20 cellular contexts compared by ENCODE assay signal in genomic region chr1:3703786-3704396, GRCh38. TPM values are rescaled to one million over a fixed set of nuclear protein-coding genes. Genes with fewer than 3 reads are reported as not detected.
A peak's percentile ranks its signal among the peaks of the same experiment; 100 is the strongest.
DNase-seq lines count a peak whose midpoint lies in the region; ATAC-seq and TF ChIP-seq lines count a peak whose summit lies in the region.
"Had no signal": no experiment of that assay in that cellular context is flagged by ENCODE, and none has a peak within 500 bp of the region (broad histone marks: within the 10 kb centered on the region; RNA-seq: fewer than 3 reads in every experiment).

No MANE protein-coding gene starts in this region.

- peak overlapping the region; percentile 7; the same call in 1 of the 2 replicates for H3K4me2 ChIP-seq in PC-3 (ENCODE audit: low read length)
- H3K4me2 ChIP-seq: A549, hepatocyte had no signal

- peaks cover 25% of the 10 kb centered on the region for H3K27me3 ChIP-seq in PC-3 (ENCODE audit: low read length)
- peaks cover 0 to 79% (median 0%) of the 10 kb centered on the region in 4 donors for H3K27me3 ChIP-seq in esophagus squamous epithelium

- H3K27ac ChIP-seq in PC-3 (ENCODE audit: low read length) (no peak overlapping the region), esophagus squamous epithelium (peak overlapping the region; percentile 60 to 83 (median 72))
- H3K27ac ChIP-seq: A549, hepatocyte had no signal

- TF ChIP-seq CTCF in PC-3 (conservative IDR thresholded peaks at IDR 0.05; ENCODE audit: low read depth, low read length): no peak
- no peak for TF ChIP-seq CTCF in esophagus squamous epithelium (IDR thresholded peaks at IDR 0.05)
- no peak for TF ChIP-seq CTCF in nephron progenitor cell (IDR thresholded peaks at IDR 0.05)

- no peak for ATAC-seq in PC-3
- peak; percentile 24 to 25 for ATAC-seq in stimulated activated naive B cell treated with anti-CD40 and anti-IgM and Interleukin-4, amounts not matched to agents 10 μg/mL and 1 μg/mL and 100 μg/mL, for 72 hours (replicated peaks)
- ATAC-seq in GM18867 (IDR thresholded peaks at IDR 0.05; ENCODE audit: unreplicated experiment): no peak
- ATAC-seq: activated naive CD4-positive, alpha-beta T cell treated with anti-CD3 and anti-CD28 coated beads, Interleukin-2, amount 50 U/mL, for 72 hours had no signal

- H3K4me3 ChIP-seq in PC-3 (ENCODE audit: low read length): no peak overlapping the region
- H3K4me3 ChIP-seq in esophagus squamous epithelium: no peak overlapping the region
- H3K4me3 ChIP-seq: A549, hepatocyte had no signal

- no peaks in the 10 kb centered on the region for H3K27me3 Mint-ChIP-seq in T-helper 2 cell treated with Interferon-gamma antibody and Interleukin-4, amounts not matched to agents 5 μg/mL and 100 μg/mL, for 36 hours (ENCODE audit: low read depth)
- H3K27me3 Mint-ChIP-seq in stimulated activated naive B cell treated with anti-CD40 and anti-IgM and Interleukin-4, amounts not matched to agents 10 μg/mL and 1 μg/mL and 100 μg/mL, for 72 hours: peaks cover 31 to 53% of the 10 kb centered on the region in 2 donors
- H3K27me3 Mint-ChIP-seq in nephron progenitor cell (ENCODE audit: low read depth, poor library complexity): peaks cover 33% of the 10 kb centered on the region
- H3K27me3 Mint-ChIP-seq: activated CD4-positive, alpha-beta T cell treated with anti-CD3 and anti-CD28 coated beads, Interleukin-2, amount 10 ng/mL, durations not matched to agents 24 days and 14 days had no signal

- no peak for DNase-seq in T-helper 2 cell treated with Interferon-gamma antibody and Interleukin-4, amounts not matched to agents 5 μg/mL and 100 μg/mL, for 36 hours (ENCODE audit: low spot score)
- no peak for DNase-seq in T-helper 2 cell
- DNase-seq in PC-3: no peak
- DNase-seq in esophagus squamous epithelium (lab: John Stamatoyannopoulos, UW): no peak
- DNase-seq in stimulated activated naive B cell treated with anti-CD40 and anti-IgM and Interleukin-4, amounts not matched to agents 10 μg/mL and 1 μg/mL and 100 μg/mL, for 72 hours: no peak
- no peak for DNase-seq in nephron progenitor cell
- no peak for DNase-seq in foreskin melanocyte
- DNase-seq: activated CD4-positive, alpha-beta T cell treated with anti-CD3 and anti-CD28 coated beads, Interleukin-2, amount 10 ng/mL, durations not matched to agents 24 days and 14 days; GOT3; midbrain; NCI-H187 treated with DMSO at 0.1 percent for 48 hours; stimulated activated CD4-positive, alpha-beta T cell treated with anti-CD3 and anti-CD28 coated beads, Interleukin-4, amount 100 ng/mL, for 24 hours had no signal

- intact Hi-C loops in PC-3 (cut with micrococcal nuclease) (no loop called here), esophagus squamous epithelium (cut with DNase I) (no loop called here)

- peaks cover 17% of the 10 kb centered on the region for H3K4me1 ChIP-seq in PC-3 (ENCODE audit: insufficient read depth, low read length)
- H3K4me1 ChIP-seq in esophagus squamous epithelium: peaks cover 17 to 98% (median 49%) of the 10 kb centered on the region in 3 donors
- H3K4me1 ChIP-seq: A549 had no signal

- H3K79me2 ChIP-seq in PC-3 (ENCODE audit: low read length): no peaks in the 10 kb centered on the region
- H3K79me2 ChIP-seq: hepatocyte had no signal

- no peaks in the 10 kb centered on the region for H4K20me1 ChIP-seq in PC-3 (ENCODE audit: low read length)

- WGBS in esophagus squamous epithelium, 2 donors: 25 to 34% methylated on average over 10 to 15 of the region's 28 CpGs

- H3K36me3 ChIP-seq in PC-3 (ENCODE audit: low read depth, low read length) (no peaks in the 10 kb centered on the region), esophagus squamous epithelium (no peaks in the 10 kb centered on the region)

- H3K36me3 Mint-ChIP-seq in T-helper 2 cell treated with Interferon-gamma antibody and Interleukin-4, amounts not matched to agents 5 μg/mL and 100 μg/mL, for 36 hours (ENCODE audit: low read depth): no peaks in the 10 kb centered on the region
- no peaks in the 10 kb centered on the region for H3K36me3 Mint-ChIP-seq in stimulated activated naive B cell treated with anti-CD40 and anti-IgM and Interleukin-4, amounts not matched to agents 10 μg/mL and 1 μg/mL and 100 μg/mL, for 72 hours
- no peaks in the 10 kb centered on the region for H3K36me3 Mint-ChIP-seq in nephron progenitor cell (ENCODE audit: low read depth)
- H3K36me3 Mint-ChIP-seq: activated naive CD4-positive, alpha-beta T cell treated with anti-CD3 and anti-CD28 coated beads, Interleukin-2, amount 50 U/mL, for 72 hours; type B pancreatic cell had no signal

- no peak overlapping the region for H2AFZ ChIP-seq in PC-3 (ENCODE audit: low read length)
- H2AFZ ChIP-seq: hepatocyte had no signal

- CTCF ChIA-PET in PC-3 (lab: Charles Lee): interaction anchor here (2.1 kb wide), 1 partner anchor 21 kb away, joined by 6 read pairs; no protein-coding TSS in a partner anchor

- POLR2A ChIA-PET in PC-3 (lab: Charles Lee; ENCODE audit: unreplicated experiment): no interaction called here

- no peaks in the 10 kb centered on the region for H3K9me2 ChIP-seq in PC-3 (replicated peaks; ENCODE audit: low read length)

- no TSS peak for BruUV-seq in PC-3 (replicated peaks; lab: Mats Ljungman, UMichigan)

- H3K4me1 Mint-ChIP-seq in T-helper 2 cell treated with Interferon-gamma antibody and Interleukin-4, amounts not matched to agents 5 μg/mL and 100 μg/mL, for 36 hours (ENCODE audit: low read depth): peaks cover 4% of the 10 kb centered on the region
- peaks cover 8 to 11% of the 10 kb centered on the region in 2 donors for H3K4me1 Mint-ChIP-seq in stimulated activated naive B cell treated with anti-CD40 and anti-IgM and Interleukin-4, amounts not matched to agents 10 μg/mL and 1 μg/mL and 100 μg/mL, for 72 hours
- H3K4me1 Mint-ChIP-seq in nephron progenitor cell: peaks cover 37% of the 10 kb centered on the region
- H3K4me1 Mint-ChIP-seq: activated CD4-positive, alpha-beta T cell treated with anti-CD3 and anti-CD28 coated beads, Interleukin-2, amount 10 ng/mL, durations not matched to agents 24 days and 14 days had no signal

- H3K9me3 ChIP-seq in PC-3 (ENCODE audit: low read length) (no peaks in the 10 kb centered on the region), esophagus squamous epithelium (no peaks in the 10 kb centered on the region)
- H3K9me3 ChIP-seq: A549 had no signal

- TF ChIP-seq POLR2A in esophagus squamous epithelium (IDR thresholded peaks at IDR 0.05): no peak

- H3K27ac Mint-ChIP-seq in T-helper 2 cell treated with Interferon-gamma antibody and Interleukin-4, amounts not matched to agents 5 μg/mL and 100 μg/mL, for 36 hours: peak overlapping the region; percentile 45
- no peak overlapping the region for H3K27ac Mint-ChIP-seq in stimulated activated naive B cell treated with anti-CD40 and anti-IgM and Interleukin-4, amounts not matched to agents 10 μg/mL and 1 μg/mL and 100 μg/mL, for 72 hours
- no peak overlapping the region for H3K27ac Mint-ChIP-seq in nephron progenitor cell
- H3K27ac Mint-ChIP-seq: activated CD4-positive, alpha-beta T cell treated with anti-CD3 and anti-CD28 coated beads, Interleukin-2, amount 10 ng/mL, durations not matched to agents 24 days and 14 days; type B pancreatic cell had no signal

- H3K9me3 Mint-ChIP-seq in T-helper 2 cell treated with Interferon-gamma antibody and Interleukin-4, amounts not matched to agents 5 μg/mL and 100 μg/mL, for 36 hours: no peaks in the 10 kb centered on the region
- no peaks in the 10 kb centered on the region for H3K9me3 Mint-ChIP-seq in stimulated activated naive B cell treated with anti-CD40 and anti-IgM and Interleukin-4, amounts not matched to agents 10 μg/mL and 1 μg/mL and 100 μg/mL, for 72 hours
- H3K9me3 Mint-ChIP-seq in nephron progenitor cell: no peaks in the 10 kb centered on the region
- H3K9me3 Mint-ChIP-seq: activated CD4-positive, alpha-beta T cell treated with anti-CD3 and anti-CD28 coated beads, Interleukin-2, amount 10 ng/mL, durations not matched to agents 24 days and 14 days; activated naive CD4-positive, alpha-beta T cell treated with anti-CD3 and anti-CD28 coated beads, Interleukin-2, amount 50 U/mL, for 72 hours; type B pancreatic cell had no signal

- peak overlapping the region; percentile 34 for H3K4me3 Mint-ChIP-seq in T-helper 2 cell treated with Interferon-gamma antibody and Interleukin-4, amounts not matched to agents 5 μg/mL and 100 μg/mL, for 36 hours
- peak overlapping the region; percentile 41 to 53 for H3K4me3 Mint-ChIP-seq in stimulated activated naive B cell treated with anti-CD40 and anti-IgM and Interleukin-4, amounts not matched to agents 10 μg/mL and 1 μg/mL and 100 μg/mL, for 72 hours
- H3K4me3 Mint-ChIP-seq in nephron progenitor cell: no peak overlapping the region
- H3K4me3 Mint-ChIP-seq: activated CD4-positive, alpha-beta T cell treated with anti-CD3 and anti-CD28 coated beads, Interleukin-2, amount 10 ng/mL, durations not matched to agents 24 days and 14 days; type B pancreatic cell had no signal

- no peaks in the 10 kb centered on the region for H3F3A ChIP-seq in PC-3 (ENCODE audit: low read length, unreplicated experiment)

- H3K9ac ChIP-seq in PC-3 (ENCODE audit: low read length): no peak overlapping the region

RNA-seq across cellular contexts. Expression of gene CCDC27, which starts 48.4 kb away (rescaled TPM):
- total RNA-seq in PC-3 (2014; rRNA removed) (not detected in 2 replicates), esophagus squamous epithelium (not detected)
- total RNA-seq: activated CD4-positive, alpha-beta T cell treated with anti-CD3 and anti-CD28 coated beads, Interleukin-2, amount 10 ng/mL, durations not matched to agents 24 days and 14 days; activated naive CD4-positive, alpha-beta T cell treated with anti-CD3 and anti-CD28 coated beads, Interleukin-2, amount 50 U/mL, for 72 hours; bronchial epithelial cell; NCI-H460; omental fat pad had no signal

RNA-seq across cellular contexts. Expression of gene TP73, which starts 51.6 kb away (rescaled TPM):
- 2.5 and 2.6 TPM in 2 replicates for total RNA-seq in PC-3 (2014; rRNA removed)
- total RNA-seq in esophagus squamous epithelium: 1 to 10 TPM; 4.9 to 8.8 (median 7.0) TPM
- total RNA-seq: omental fat pad had no signal

RNA-seq across cellular contexts. Expression of gene WRAP73, which starts 54.0 kb away (rescaled TPM):
- total RNA-seq in PC-3 (2014; rRNA removed) (57.2 and 67.8 TPM in 2 replicates), esophagus squamous epithelium (10 to 100 TPM in 2 of 4 donors, 1 to 10 TPM in 2; 7.6 to 17.2 (median 11.8) TPM)

Comparison
In these comparisons a context has a peak if more than half of its experiments do, and no peak if none do; other contexts are left out.
1. ATAC-seq: peak in stimulated activated naive B cell treated with anti-CD40 and anti-IgM and Interleukin-4, amounts not matched to agents 10 μg/mL and 1 μg/mL and 100 μg/mL, for 72 hours (2 of 2); none in PC-3 (single experiment) and GM18867 (single experiment).